30 cellular contexts compared by ENCODE assay signal in genomic region chr7:116711790-116712189, GRCh38. TPM values are rescaled to one million over a fixed set of nuclear protein-coding genes. Genes with fewer than 3 reads are reported as not detected.
A peak's percentile ranks its signal among the peaks of the same experiment; 100 is the strongest.
DNase-seq lines count a peak whose midpoint lies in the region; ATAC-seq, FAIRE-seq and TF ChIP-seq lines count a peak whose summit lies in the region.
"Had no signal": no experiment of that assay in that cellular context is flagged by ENCODE, and none has a peak within 500 bp of the region (broad histone marks: within the 10 kb centered on the region; RNA-seq: fewer than 3 reads in every experiment).

No MANE protein-coding gene starts in this region.

- H3K9me3 ChIP-seq in A549 = no peaks in the 10 kb centered on the region
- no peaks in the 10 kb centered on the region for H3K9me3 ChIP-seq in RWPE2 (ENCODE audit: severe bottlenecking)
- no peaks in the 10 kb centered on the region for H3K9me3 ChIP-seq in right lobe of liver
- no peaks in the 10 kb centered on the region for H3K9me3 ChIP-seq in suprapubic skin
- H3K9me3 ChIP-seq: BLaER1 treated with 17β-estradiol and CSF1 and Interleukin-3, amounts not matched to agents 10 nM and 100 nM; colonic mucosa had no signal

- intact Hi-C loops in Calu3 (cut with micrococcal nuclease; ENCODE audit: unreplicated experiment) = no loop called here
- intact Hi-C loops in right lobe of liver (cut with DNase I) = no loop called here
- intact Hi-C loops in left ventricle myocardium superior (cut with micrococcal nuclease) = no loop called here

- 64% methylated on average over 4 of the region's 4 CpGs for WGBS in A549 (ENCODE audit: missing lambda C conversion rate)
- WGBS in right lobe of liver (ENCODE audit: insufficient coverage, low coverage, low lambda C conversion rate, missing lambda C conversion rate) = 69% methylated on average over 3 of the region's 4 CpGs
- 65% methylated on average over 4 of the region's 4 CpGs for WGBS in suprapubic skin

- TF ChIP-seq POLR2A in A549 (IDR thresholded peaks at IDR 0.05; ENCODE audit: low read length) = no peak
- no peak for TF ChIP-seq POLR2A in right lobe of liver (IDR thresholded peaks at IDR 0.05)
- no peak for TF ChIP-seq POLR2A in suprapubic skin (IDR thresholded peaks at IDR 0.05)

- POLR2A ChIA-PET in A549 (lab: Yijun Ruan, JAX) = no interaction called here

- H3K27ac ChIP-seq in A549 (peak overlapping the region; percentile 70 to 98), RWPE2 (ENCODE audit: poor library complexity, severe bottlenecking) (peak overlapping the region; percentile 92), right lobe of liver (peak overlapping the region in 2 of 3 donors; percentile 32 to 69), suprapubic skin (no peak overlapping the region)
- H3K27ac ChIP-seq: BLaER1 treated with 17β-estradiol and CSF1 and Interleukin-3, amounts not matched to agents 10 nM and 100 nM; colonic mucosa had no signal

- H3K27me3 ChIP-seq in RWPE2 (ENCODE audit: insufficient read depth, poor library complexity, severe bottlenecking) = no peaks in the 10 kb centered on the region
- no peaks in the 10 kb centered on the region for H3K27me3 ChIP-seq in right lobe of liver
- no peaks in the 10 kb centered on the region for H3K27me3 ChIP-seq in suprapubic skin
- H3K27me3 ChIP-seq: BLaER1 treated with 17β-estradiol and CSF1 and Interleukin-3, amounts not matched to agents 10 nM and 100 nM; colonic mucosa had no signal

- H3K4me1 Mint-ChIP-seq in Calu3 (ENCODE audit: low read depth, unreplicated experiment) = peaks cover 84% of the 10 kb centered on the region
- H3K4me1 Mint-ChIP-seq: activated CD8-positive, alpha-beta memory T cell treated with anti-CD3 and anti-CD28 coated beads, Interleukin-2, amount 10 ng/mL, durations not matched to agents 7 days and 5 days; activated naive CD8-positive, alpha-beta T cell treated with anti-CD3 and anti-CD28 coated beads, Interleukin-2, amount 10 ng/mL, durations not matched to agents 7 days and 5 days; stimulated activated effector memory CD8-positive, alpha-beta T cell treated with anti-CD3 and anti-CD28 coated beads, Interleukin-12 subunit alpha, Interleukin-12 subunit beta, amount 100 ng/mL, for 72 hours had no signal

- H3K36me3 ChIP-seq in RWPE2 (ENCODE audit: low read depth) (peaks cover 31% of the 10 kb centered on the region), right lobe of liver (no peaks in the 10 kb centered on the region), suprapubic skin (no peaks in the 10 kb centered on the region)
- H3K36me3 ChIP-seq: BLaER1 treated with 17β-estradiol and CSF1 and Interleukin-3, amounts not matched to agents 10 nM and 100 nM; colonic mucosa had no signal

- peak; percentile 65 for FAIRE-seq in A549 (lab: Jason Lieb, UNC)
- FAIRE-seq: GM19239, islet of Langerhans had no signal

- H3K4me2 ChIP-seq in A549 = peak overlapping the region; percentile 96
- H3K4me2 ChIP-seq: BLaER1 treated with 17β-estradiol and CSF1 and Interleukin-3, amounts not matched to agents 10 nM and 100 nM had no signal

- DNase-seq in A549 (ENCODE audit: low read depth in 1 of 2, low spot score in 1 of 2) (peak in 1 of 2 experiments; percentile 44), Calu3 (no peak), RWPE2 (ENCODE audit: low spot score) (no peak), right lobe of liver (no peak), suprapubic skin (ENCODE audit: low spot score in 2 of 2) (no peak), left ventricle myocardium superior (no peak)
- DNase-seq: activated CD4-positive, alpha-beta T cell treated with anti-CD3 and anti-CD28 coated beads, Interleukin-2, amount 50 U/mL, for 4 hours; activated CD8-positive, alpha-beta memory T cell treated with anti-CD3 and anti-CD28 coated beads, Interleukin-2, amount 10 ng/mL, durations not matched to agents 7 days and 5 days; activated gamma-delta T cell treated with Interleukin-2 at 50 U/mL for 16 hours; activated naive CD8-positive, alpha-beta T cell treated with anti-CD3 and anti-CD28 coated beads, Interleukin-2, amount 10 ng/mL, durations not matched to agents 7 days and 5 days; activated T-cell treated with anti-CD3 and anti-CD28 coated beads, Interleukin-2, amount 50 U/mL, for 48 hours; aorta; colonic mucosa; effector CD4-positive, alpha-beta T cell; KBM-7; midbrain; MM.1S; naive thymus-derived CD4-positive, alpha-beta T cell; NCI-H2107; NCI-H82; nucleus accumbens; T-helper 2 cell had no signal

- H3K4me1 ChIP-seq in A549 (peaks cover 92% of the 10 kb centered on the region), RWPE2 (ENCODE audit: insufficient read depth, poor library complexity, severe bottlenecking) (peaks cover 61% of the 10 kb centered on the region), right lobe of liver (peaks cover 0 to 34% (median 9%) of the 10 kb centered on the region in 4 donors), suprapubic skin (peaks cover 25% of the 10 kb centered on the region)
- H3K4me1 ChIP-seq: BLaER1 treated with 17β-estradiol and CSF1 and Interleukin-3, amounts not matched to agents 10 nM and 100 nM; colonic mucosa had no signal

- H3K27me3 Mint-ChIP-seq in Calu3 (ENCODE audit: unreplicated experiment) = no peaks in the 10 kb centered on the region
- H3K27me3 Mint-ChIP-seq: type B pancreatic cell had no signal

- no TSS peak for BruUV-seq in Calu3 (replicated peaks; lab: Mats Ljungman, UMichigan)

- CTCF ChIA-PET in A549 (lab: Yijun Ruan, JAX) = interaction anchor here (1.2 to 1.4 kb wide), 3 partner anchors 9 to 120 kb away, joined by 3 read pairs; no protein-coding TSS in a partner anchor
- CTCF ChIA-PET in Calu3 (lab: Charles Lee) = interaction anchor here (1.4 to 1.6 kb wide), 2 partner anchors 37 to 41 kb away, joined by 6 to 7 read pairs; no protein-coding TSS in a partner anchor

- ATAC-seq in A549 (no peak), RWPE2 (ENCODE audit: low read depth) (no peak), right lobe of liver (peak in 1 of 4 donors; percentile 42), GM18511 (IDR thresholded peaks at IDR 0.05; ENCODE audit: unreplicated experiment) (no peak), left ventricle myocardium superior (no peak)
- ATAC-seq: activated CD4-positive, CD25-positive, alpha-beta regulatory T cell treated with anti-CD3 and anti-CD28 coated beads, Interleukin-2, amount 50 U/mL, for 24 hours; activated CD8-positive, alpha-beta memory T cell treated with anti-CD3 and anti-CD28 coated beads, Interleukin-2, amount 10 ng/mL, durations not matched to agents 7 days and 5 days; naive thymus-derived CD4-positive, alpha-beta T cell; stimulated activated effector memory CD8-positive, alpha-beta T cell treated with anti-CD3 and anti-CD28 coated beads, Interleukin-12 subunit alpha, Interleukin-12 subunit beta, amount 100 ng/mL, for 72 hours had no signal

- no peak for TF ChIP-seq RAD21 in A549 (conservative IDR thresholded peaks at IDR 0.05 in 1 of 2, IDR thresholded peaks at IDR 0.05 in 1 of 2)

- H3K9me3 Mint-ChIP-seq in Calu3 (ENCODE audit: low read depth, unreplicated experiment) = no peaks in the 10 kb centered on the region
- H3K9me3 Mint-ChIP-seq: activated naive CD8-positive, alpha-beta T cell treated with anti-CD3 and anti-CD28 coated beads, Interleukin-2, amount 10 ng/mL, durations not matched to agents 7 days and 5 days; stimulated activated effector memory CD8-positive, alpha-beta T cell treated with anti-CD3 and anti-CD28 coated beads, Interleukin-12 subunit alpha, Interleukin-12 subunit beta, amount 100 ng/mL, for 72 hours; type B pancreatic cell had no signal

- TF ChIP-seq CTCF in A549 (IDR thresholded peaks at IDR 0.05) (no peak), Calu3 (IDR thresholded peaks at IDR 0.05; ENCODE audit: unreplicated experiment) (no peak), RWPE2 (IDR thresholded peaks at IDR 0.05; ENCODE audit: poor library complexity, severe bottlenecking) (no peak), right lobe of liver (IDR thresholded peaks at IDR 0.05) (no peak), suprapubic skin (IDR thresholded peaks at IDR 0.05) (no peak)

- peak overlapping the region; percentile 57 for H3K4me3 Mint-ChIP-seq in Calu3 (ENCODE audit: low read depth, unreplicated experiment)
- H3K4me3 Mint-ChIP-seq: activated CD8-positive, alpha-beta memory T cell treated with anti-CD3 and anti-CD28 coated beads, Interleukin-2, amount 10 ng/mL, durations not matched to agents 7 days and 5 days; activated naive CD8-positive, alpha-beta T cell treated with anti-CD3 and anti-CD28 coated beads, Interleukin-2, amount 10 ng/mL, durations not matched to agents 7 days and 5 days; naive thymus-derived CD4-positive, alpha-beta T cell; stimulated activated effector memory CD8-positive, alpha-beta T cell treated with anti-CD3 and anti-CD28 coated beads, Interleukin-12 subunit alpha, Interleukin-12 subunit beta, amount 100 ng/mL, for 72 hours; type B pancreatic cell had no signal

- peaks cover 66% of the 10 kb centered on the region for H3K36me3 Mint-ChIP-seq in Calu3 (ENCODE audit: insufficient read depth, unreplicated experiment)
- H3K36me3 Mint-ChIP-seq: activated CD8-positive, alpha-beta memory T cell treated with anti-CD3 and anti-CD28 coated beads, Interleukin-2, amount 10 ng/mL, durations not matched to agents 7 days and 5 days; activated naive CD8-positive, alpha-beta T cell treated with anti-CD3 and anti-CD28 coated beads, Interleukin-2, amount 10 ng/mL, durations not matched to agents 7 days and 5 days; naive thymus-derived CD4-positive, alpha-beta T cell; stimulated activated effector memory CD8-positive, alpha-beta T cell treated with anti-CD3 and anti-CD28 coated beads, Interleukin-12 subunit alpha, Interleukin-12 subunit beta, amount 100 ng/mL, for 72 hours had no signal

- TF ChIP-seq EP300 in A549 (IDR thresholded peaks at IDR 0.05) (no peak), suprapubic skin (IDR thresholded peaks at IDR 0.05) (no peak)

- H3K4me3 ChIP-seq in A549 = 0 out of 3 replicates have a peak overlapping the region, but pooled peaks have one; percentile 3
- no peak overlapping the region for H3K4me3 ChIP-seq in RWPE2 (ENCODE audit: severe bottlenecking)
- H3K4me3 ChIP-seq in right lobe of liver = no peak overlapping the region
- H3K4me3 ChIP-seq in suprapubic skin = no peak overlapping the region
- H3K4me3 ChIP-seq: BLaER1 treated with 17β-estradiol and CSF1 and Interleukin-3, amounts not matched to agents 10 nM and 100 nM; colonic mucosa had no signal

- peak overlapping the region; percentile 91 for H3K27ac Mint-ChIP-seq in Calu3 (ENCODE audit: unreplicated experiment)
- H3K27ac Mint-ChIP-seq: activated CD8-positive, alpha-beta memory T cell treated with anti-CD3 and anti-CD28 coated beads, Interleukin-2, amount 10 ng/mL, durations not matched to agents 7 days and 5 days; activated naive CD8-positive, alpha-beta T cell treated with anti-CD3 and anti-CD28 coated beads, Interleukin-2, amount 10 ng/mL, durations not matched to agents 7 days and 5 days; naive thymus-derived CD4-positive, alpha-beta T cell; stimulated activated effector memory CD8-positive, alpha-beta T cell treated with anti-CD3 and anti-CD28 coated beads, Interleukin-12 subunit alpha, Interleukin-12 subunit beta, amount 100 ng/mL, for 72 hours had no signal

RNA-seq across cellular contexts. Expression of gene MET, which starts 39.8 kb away (rescaled TPM):
- polyA plus RNA-seq in A549 (2011; rRNA removed) (161 and 165 TPM in 2 replicates), A549 (2017; fragmentation: RNase III; extraction: RNeasy Plus Mini Kit Qiagen cat#74134 plus additional on column Dnase treatment) (65.1 to 77.9 TPM (median 72.3 TPM) in 3 replicates)
- 35.2 and 44.0 TPM in 2 replicates for polyA plus RNA-seq in A549 (2012; cell fraction: cytosol; rRNA removed)
- 33.9 and 45.5 TPM in 2 replicates for polyA plus RNA-seq in A549 (2012; cell fraction: nucleus; rRNA removed)
- polyA minus RNA-seq in A549 (2011; rRNA and poly(A)+ RNA removed) = 417 and 431 TPM in 2 replicates
- total RNA-seq in Calu3 (2022) (242 and 249 TPM in 2 replicates), right lobe of liver (10 to 100 TPM; 32.9 to 45.2 (median 37.2) TPM), suprapubic skin (10 to 100 TPM; 22.8 to 41.2 (median 32.0) TPM), left ventricle myocardium superior (20.0 TPM)
- total RNA-seq: activated naive CD8-positive, alpha-beta T cell treated with anti-CD3 and anti-CD28 coated beads, Interleukin-2, amount 10 ng/mL, durations not matched to agents 7 days and 5 days; OCI-LY7 had no signal
- polyA plus RNA-seq: naive thymus-derived CD4-positive, alpha-beta T cell had no signal
